1 cellular context compared by ENCODE assay signal in genomic region chr2:130372055-130372832, GRCh38.
TF ChIP-seq lines count a peak whose summit lies in the region.

No MANE protein-coding gene starts in this region.

TF ChIP-seq in HEK293, 187 proteins besides CTCF, POLR2A, EP300 and RAD21 (continued from another document and continues in another):
- TF ChIP-seq ZNF362 (tag by site-specific recombination; IDR thresholded peaks at IDR 0.05) (no peak), ZBTB8A (tag by site-specific recombination; IDR thresholded peaks at IDR 0.05) (peak; percentile 78), ZNF19 (tag by site-specific recombination; IDR thresholded peaks at IDR 0.05; ENCODE audit: low read depth) (no peak), ZNF76 (tag by site-specific recombination; IDR thresholded peaks at IDR 0.05; ENCODE audit: borderline replicate concordance, low read depth) (peak; percentile 84), BCL11B (tag by site-specific recombination; IDR thresholded peaks at IDR 0.05; ENCODE audit: low read depth) (peak; percentile 48; the same call in 1 of the 2 replicates), ZSCAN23 (tag by site-specific recombination; IDR thresholded peaks at IDR 0.05) (no peak), EGR2 (tag by site-specific recombination; IDR thresholded peaks at IDR 0.05; ENCODE audit: low read depth) (peak; percentile 53; the same call in 1 of the 2 replicates), RBAK (tag by site-specific recombination; IDR thresholded peaks at IDR 0.05) (no peak), ZNF600 (tag by site-specific recombination; IDR thresholded peaks at IDR 0.05) (no peak), ZNF146 (tag by site-specific recombination; IDR thresholded peaks at IDR 0.05) (no peak), AEBP2 (tag by site-specific recombination; IDR thresholded peaks at IDR 0.05; ENCODE audit: borderline replicate concordance) (no peak), PRDM10 (tag by site-specific recombination; IDR thresholded peaks at IDR 0.05) (peak; percentile 84), ELK4 (IDR thresholded peaks at IDR 0.05; ENCODE audit: borderline replicate concordance, low read depth, low read length) (no peak), ZFP3 (tag by site-specific recombination; IDR thresholded peaks at IDR 0.05; ENCODE audit: low read depth) (no peak), MZF1 (tag by site-specific recombination; IDR thresholded peaks at IDR 0.05; ENCODE audit: borderline replicate concordance) (no peak), ZNF843 (tag by site-specific recombination; IDR thresholded peaks at IDR 0.05) (no peak), ZNF837 (tag by site-specific recombination; IDR thresholded peaks at IDR 0.05) (no peak), ZNF416 (tag by site-specific recombination; IDR thresholded peaks at IDR 0.05) (no peak), ZNF623 (tag by site-specific recombination; IDR thresholded peaks at IDR 0.05) (no peak), ZNF654 (tag by site-specific recombination; IDR thresholded peaks at IDR 0.05; ENCODE audit: low read depth) (no peak), ZNF677 (tag by site-specific recombination; IDR thresholded peaks at IDR 0.05) (no peak), GLIS2 (tag by site-specific recombination; IDR thresholded peaks at IDR 0.05) (peak; percentile 94), ZNF214 (tag by site-specific recombination; IDR thresholded peaks at IDR 0.05; ENCODE audit: borderline replicate concordance) (no peak), ZNF302 (tag by site-specific recombination; IDR thresholded peaks at IDR 0.05; ENCODE audit: low read depth) (no peak), ZNF354C (tag by site-specific recombination; IDR thresholded peaks at IDR 0.05; ENCODE audit: borderline replicate concordance, low read depth) (no peak), ZNF785 (tag by site-specific recombination; IDR thresholded peaks at IDR 0.05) (no peak), ZNF626 (tag by site-specific recombination; IDR thresholded peaks at IDR 0.05) (no peak), ZBTB26 (tag by site-specific recombination; optimal IDR thresholded peaks at IDR 0.05) (peak; percentile 90), ZNF24 (tag by site-specific recombination; IDR thresholded peaks at IDR 0.05) (no peak), ZNF157 (tag by site-specific recombination; IDR thresholded peaks at IDR 0.05) (no peak), ZNF768 (tag by site-specific recombination; IDR thresholded peaks at IDR 0.05) (no peak), ZNF133 (tag by site-specific recombination; IDR thresholded peaks at IDR 0.05) (no peak), ZNF549 (tag by site-specific recombination; IDR thresholded peaks at IDR 0.05) (no peak), ZBTB11 (tag by site-specific recombination; conservative IDR thresholded peaks at IDR 0.05; ENCODE audit: low read depth) (peak; percentile 88), GLI4 (tag by site-specific recombination; IDR thresholded peaks at IDR 0.05) (no peak), KLF17 (tag by site-specific recombination; IDR thresholded peaks at IDR 0.05) (no peak; the same call in 1 of the 2 replicates), ZBTB21 (tag by site-specific recombination; IDR thresholded peaks at IDR 0.05) (no peak), FEZF1 (tag by site-specific recombination; IDR thresholded peaks at IDR 0.05) (no peak), ZNF580 (tag by site-specific recombination; IDR thresholded peaks at IDR 0.05) (no peak), OVOL3 (tag by site-specific recombination; IDR thresholded peaks at IDR 0.05) (no peak), ZNF10 (tag by site-specific recombination; IDR thresholded peaks at IDR 0.05) (no peak), ZEB2 (tag by site-specific recombination; IDR thresholded peaks at IDR 0.05) (no peak; the same call in 1 of the 2 replicates), ZNF239 (tag by site-specific recombination; IDR thresholded peaks at IDR 0.05) (no peak), ZNF280C (tag by site-specific recombination; IDR thresholded peaks at IDR 0.05) (no peak), MEIS1 (CRISPR knock-in tag; IDR thresholded peaks at IDR 0.05; ENCODE audit: borderline replicate concordance) (no peak), PATZ1 (tag by site-specific recombination; IDR thresholded peaks at IDR 0.05) (0 out of 2 replicates have a peak, but pooled peaks have one; percentile 39)
